1 cellular context compared by ENCODE assay signal in genomic region chr11:110763249-110764011, GRCh38.
TF ChIP-seq lines count a peak whose summit lies in the region.

No MANE protein-coding gene starts in this region.

TF ChIP-seq in H1, 55 proteins besides CTCF, POLR2A, EP300 and RAD21 (continued from another document):
- TF ChIP-seq HDAC2 (IDR thresholded peaks at IDR 0.05; ENCODE audit: borderline replicate concordance in 1 of 2, low read depth in 2 of 2, low read length in 2 of 2): no peak
- TF ChIP-seq ZNF274 (IDR thresholded peaks at IDR 0.05; ENCODE audit: borderline replicate concordance, extremely low read depth, low read length): no peak
